Comparison of ENCODE assay signal across 15 cellular contexts in genomic region chr1:3403388-3404179, GRCh38. TPM values are rescaled to one million over a fixed set of nuclear protein-coding genes. Genes with fewer than 3 reads are reported as not detected.
DNase-seq lines count a peak whose midpoint lies in the region; TF ChIP-seq lines count a peak whose summit lies in the region.
"Had no signal": no experiment of that assay in that cellular context is flagged by ENCODE, and none has a peak within 500 bp of the region (broad histone marks: within the 10 kb centered on the region; RNA-seq: fewer than 3 reads in every experiment).

No MANE protein-coding gene starts in this region.

- no peaks in the 10 kb centered on the region for H3K36me3 ChIP-seq in osteoblast (ENCODE audit: insufficient read depth, low read length)
- no peaks in the 10 kb centered on the region for H3K36me3 ChIP-seq in Peyer's patch
- H3K36me3 ChIP-seq: HAP-1 had no signal

- no peak for TF ChIP-seq POLR2A in Peyer's patch (IDR thresholded peaks at IDR 0.05)

- no peaks in the 10 kb centered on the region for H3K9me3 Mint-ChIP-seq in brain

- H3K4me3 ChIP-seq in osteoblast (ENCODE audit: insufficient read depth, low read length) (no peak overlapping the region), Peyer's patch (no peak overlapping the region)
- H3K4me3 ChIP-seq: A549, HAP-1 had no signal

- no peak overlapping the region for H3K27ac ChIP-seq in osteoblast (ENCODE audit: low read depth, low read length)
- H3K27ac ChIP-seq in Peyer's patch, result no peak overlapping the region
- H3K27ac ChIP-seq: A549 had no signal

- peak in 1 of 2 experiments; percentile 62 for TF ChIP-seq CTCF in brain (conservative IDR thresholded peaks at IDR 0.05)
- peak; percentile 31 for TF ChIP-seq CTCF in osteoblast (IDR thresholded peaks at IDR 0.05; ENCODE audit: extremely low read depth, low read depth, low read length)
- no peak for TF ChIP-seq CTCF in Peyer's patch (IDR thresholded peaks at IDR 0.05)

- H3K79me2 ChIP-seq in osteoblast (ENCODE audit: insufficient read depth, low read length), result no peaks in the 10 kb centered on the region

- DNase-seq in NCI-H1417 (lab: John Stamatoyannopoulos, UW), result peak in 2 of 3 experiments; percentile 49 to 72
- DNase-seq in NCI-H1417 treated with DMSO at 0.1 percent for 48 hours (lab: John Stamatoyannopoulos, UW), result no peak
- peak; percentile 60 for DNase-seq in NCI-H1092 treated with DMSO at 0.1 percent for 48 hours (lab: John Stamatoyannopoulos, UW)
- DNase-seq in osteoblast (ENCODE audit: insufficient read length, low spot score, missing footprints), result no peak
- no peak for DNase-seq in NCI-H1694 treated with DMSO at 0.1 percent for 48 hours (lab: John Stamatoyannopoulos, UW)
- no peak for DNase-seq in SIG-M5 (lab: John Stamatoyannopoulos, UW)
- DNase-seq in Peyer's patch, result no peak
- DNase-seq: amygdala; Kasumi-1; naive thymus-derived CD4-positive, alpha-beta T cell; OCI-M1; T-helper 9 cell had no signal

- peaks cover 50% of the 10 kb centered on the region for H3K4me1 Mint-ChIP-seq in brain

- H3K4me1 ChIP-seq in osteoblast (ENCODE audit: insufficient read depth, low read length) (peaks cover 14% of the 10 kb centered on the region), Peyer's patch (peaks cover 0 to 7% (median 0%) of the 10 kb centered on the region in 4 donors)
- H3K4me1 ChIP-seq: A549, HAP-1 had no signal

- no peak overlapping the region for H3K4me2 ChIP-seq in osteoblast (ENCODE audit: insufficient read depth, low read length)
- H3K4me2 ChIP-seq: A549 had no signal

- no peak overlapping the region for H2AFZ ChIP-seq in osteoblast (ENCODE audit: low read length)

- H3K4me3 Mint-ChIP-seq in brain, result no peak overlapping the region
- H3K4me3 Mint-ChIP-seq: naive thymus-derived CD4-positive, alpha-beta T cell had no signal

- no peaks in the 10 kb centered on the region for H3K36me3 Mint-ChIP-seq in brain
- H3K36me3 Mint-ChIP-seq: naive thymus-derived CD4-positive, alpha-beta T cell had no signal

- H4K20me1 ChIP-seq in osteoblast (ENCODE audit: insufficient read depth, low read length), result no peaks in the 10 kb centered on the region

- H3K27me3 ChIP-seq in osteoblast (ENCODE audit: insufficient read depth, low read length) (no peaks in the 10 kb centered on the region), Peyer's patch (no peaks in the 10 kb centered on the region)

- H3K27me3 Mint-ChIP-seq in brain, result peaks cover 3% of the 10 kb centered on the region

- H3K9me3 ChIP-seq in osteoblast (ENCODE audit: low read depth, low read length) (no peaks in the 10 kb centered on the region), Peyer's patch (no peaks in the 10 kb centered on the region)
- H3K9me3 ChIP-seq: A549, HAP-1 had no signal

- H3K27ac Mint-ChIP-seq in brain, result peak overlapping the region in 4 of 5 experiments; percentile 53 to 94 (median 84)
- H3K27ac Mint-ChIP-seq: naive thymus-derived CD4-positive, alpha-beta T cell had no signal

RNA-seq across cellular contexts. Expression of gene ARHGEF16, which starts 50.9 kb away (rescaled TPM):
- 13.5 TPM for polyA plus RNA-seq in brain (ENCODE audit: insufficient read depth, low read depth, low replicate concordance)
- total RNA-seq in osteoblast (not detected in 2 replicates), Peyer's patch (100 to 1,000 TPM in 3 of 4 donors, 10 to 100 TPM in 1; 43.7 to 225 (median 182) TPM)
- polyA plus RNA-seq: naive thymus-derived CD4-positive, alpha-beta T cell had no signal

Comparison
In these comparisons a context has a peak if more than half of its experiments do, and no peak if none do; other contexts are left out.
1. DNase-seq: peak in NCI-H1417 (2 of 3) and NCI-H1092 treated with DMSO at 0.1 percent for 48 hours (single experiment); none in NCI-H1417 treated with DMSO at 0.1 percent for 48 hours (single experiment), osteoblast (single experiment), NCI-H1694 treated with DMSO at 0.1 percent for 48 hours (single experiment), SIG-M5 (single experiment) and Peyer's patch (0 of 3).
2. RNA of gene ARHGEF16, which starts 50.9 kb away (total RNA-seq): 43.7 to 225 TPM in Peyer's patch; not detected in osteoblast; every median in the first group is over 10 times any median in the second.